In the genomic region with DNA sequence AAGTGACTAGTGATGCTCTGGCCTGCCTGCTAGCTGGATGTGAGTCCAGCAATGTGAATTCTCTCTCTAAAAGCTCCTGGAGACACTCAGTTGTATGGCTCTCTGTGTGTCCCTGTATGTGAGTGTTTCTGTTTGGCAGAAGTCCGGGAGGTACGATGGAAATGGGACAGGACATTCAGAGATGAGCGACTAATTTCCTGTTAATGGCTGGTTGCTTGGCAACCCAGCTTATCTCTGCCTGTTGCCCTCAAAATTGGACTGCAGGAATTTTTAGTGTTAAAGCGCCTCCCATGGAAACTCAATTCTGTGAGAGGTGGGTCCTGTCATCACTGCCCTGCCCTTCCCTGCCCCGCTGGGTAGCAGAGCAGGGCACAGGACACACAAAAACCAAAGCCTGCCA, we compare ENCODE assay signal across 24 cellular contexts.
DNase-seq lines count a peak whose midpoint lies in the region; ATAC-seq, FAIRE-seq and TF ChIP-seq lines count a peak whose summit lies in the region.
"Had no signal": no experiment of that assay in that cellular context is flagged by ENCODE, and none has a peak within 500 bp of the region (broad histone marks: within the 10 kb centered on the region; RNA-seq: fewer than 3 reads in every experiment).

No MANE protein-coding gene starts in this region.

- no peak for TF ChIP-seq CTCF in fibroblast of mammary gland (conservative IDR thresholded peaks at IDR 0.05; ENCODE audit: control insufficient read depth, insufficient read depth, low read depth, low read length)
- TF ChIP-seq CTCF in kidney (IDR thresholded peaks at IDR 0.05; ENCODE audit: borderline replicate concordance, extremely low read depth, insufficient read depth): no peak

- intact Hi-C loops in kidney (cut with DNase I): no loop called here

- peaks cover 5% of the 10 kb centered on the region in 2 donors for H3K4me1 ChIP-seq in kidney (ENCODE audit: control insufficient read depth in 1 of 2, insufficient read depth in 1 of 2, low read depth in 1 of 2, low read length in 2 of 2)
- H3K4me1 ChIP-seq: gastrocnemius medialis, HAP-1, pancreas, uterus had no signal

- ATAC-seq in HG03520 (IDR thresholded peaks at IDR 0.05; ENCODE audit: unreplicated experiment): no peak
- ATAC-seq: esophagus mucosa, gastrocnemius medialis, natural killer cell, pancreas, right lobe of liver had no signal

- no peak for FAIRE-seq in kidney (lab: Jason Lieb, UNC)
- FAIRE-seq: pancreas had no signal

- H3K9me3 ChIP-seq in kidney (ENCODE audit: control insufficient read depth in 1 of 2, low read length in 2 of 2): no peaks in the 10 kb centered on the region
- H3K9me3 ChIP-seq: gastrocnemius medialis, HAP-1, pancreas, right lobe of liver, uterus had no signal

- no peak overlapping the region for H3K27ac ChIP-seq in kidney (ENCODE audit: low read depth in 2 of 2, low read length in 2 of 2)
- H3K27ac ChIP-seq: gastrocnemius medialis, pancreas, uterus, WERI-Rb-1 had no signal

- H3K4me3 ChIP-seq in fibroblast of mammary gland (ENCODE audit: control insufficient read depth, low read depth, low read length) (no peak overlapping the region), kidney (ENCODE audit: low read length in 2 of 2) (no peak overlapping the region)
- H3K4me3 ChIP-seq: gastrocnemius medialis, HAP-1, pancreas, right lobe of liver, uterus had no signal

- peak; percentile 14 for DNase-seq in A172 (ENCODE audit: low spot score)
- peak; percentile 24 for DNase-seq in Daoy (ENCODE audit: low read depth)
- peak; percentile 29 for DNase-seq in RPMI7951 (ENCODE audit: low read depth)
- DNase-seq in fibroblast of mammary gland (ENCODE audit: low read depth): peak; percentile 15
- no peak for DNase-seq in Kasumi-1 (lab: John Stamatoyannopoulos, UW)
- DNase-seq in kidney: no peak
- no peak for DNase-seq in amniotic stem cell (lab: John Stamatoyannopoulos, UW)
- DNase-seq: activated CD4-positive, alpha-beta memory T cell treated with anti-CD3 and anti-CD28 coated beads, Interleukin-2, amount 10 ng/mL, durations not matched to agents 7 days and 5 days; CD8-positive, alpha-beta memory T cell; DMS79; effector CD4-positive, alpha-beta T cell; gastrocnemius medialis; natural killer cell; NCI-H2107; NCI-H526 treated with DMSO at 0.1 percent for 48 hours; pancreas; right lobe of liver; SHP77 treated with DMSO at 0.1 percent for 48 hours; stimulated activated CD4-positive, alpha-beta T cell treated with anti-CD3 and anti-CD28 coated beads, Interleukin-15, amount 100 ng/mL, for 24 hours; uterus; WERI-Rb-1 had no signal

- no peak overlapping the region for H3K9ac ChIP-seq in kidney (ENCODE audit: low read length in 2 of 2)

- H3K36me3 ChIP-seq in kidney (ENCODE audit: control insufficient read depth in 1 of 2, insufficient read depth in 2 of 2, low read length in 2 of 2): no peaks in the 10 kb centered on the region
- H3K36me3 ChIP-seq: gastrocnemius medialis, HAP-1, pancreas, right lobe of liver, uterus, WERI-Rb-1 had no signal

Comparison
In these comparisons a context has a peak if more than half of its experiments do, and no peak if none do; other contexts are left out.
1. DNase-seq: peak in A172 (single experiment), Daoy (single experiment), RPMI7951 (single experiment) and fibroblast of mammary gland (single experiment); none in Kasumi-1 (0 of 2), kidney (single experiment) and amniotic stem cell (single experiment).